In the genomic region with DNA sequence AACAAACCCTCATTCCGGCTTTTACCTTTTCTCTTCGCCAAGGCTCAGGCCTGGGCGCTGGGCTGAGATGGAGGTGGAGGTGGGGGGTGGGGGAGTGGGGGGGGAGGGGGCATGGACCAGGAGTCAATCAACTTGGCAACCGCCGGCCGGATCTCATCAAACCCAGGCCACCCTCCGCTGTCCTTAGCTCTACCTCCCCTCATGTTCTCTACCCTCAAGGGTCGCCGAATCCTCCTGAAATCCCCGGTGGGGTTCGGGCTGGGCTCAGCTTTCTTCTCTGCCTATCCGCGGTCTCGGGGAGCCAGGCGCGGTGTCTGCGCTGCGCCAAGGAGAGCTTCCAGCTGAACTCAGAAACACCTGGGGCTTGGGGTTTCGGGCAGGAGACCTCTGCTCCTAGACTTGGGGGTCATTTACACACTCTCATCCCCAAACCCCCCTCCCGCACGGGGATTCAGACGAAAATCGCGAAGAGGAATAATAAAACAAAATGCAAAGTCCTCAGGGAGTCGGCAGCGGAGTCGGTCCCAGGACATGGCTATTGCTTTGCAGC, we compare ENCODE assay signal across 17 cellular contexts. TPM values are rescaled to one million over a fixed set of nuclear protein-coding genes. Genes with fewer than 3 reads are reported as not detected.
DNase-seq lines count a peak whose midpoint lies in the region; ATAC-seq and TF ChIP-seq lines count a peak whose summit lies in the region.
"Had no signal": no experiment of that assay in that cellular context is flagged by ENCODE, and none has a peak within 500 bp of the region (broad histone marks: within the 10 kb centered on the region; RNA-seq: fewer than 3 reads in every experiment).

No MANE protein-coding gene starts in this region.

- POLR2A ChIA-PET in WTC11 (lab: Charles Lee) = interaction anchor here (1.0 to 5.4 kb wide), 6 partner anchors 8 to 129 kb away, joined by 3 to 38 read pairs (median 6); no protein-coding TSS in a partner anchor

- H3K9me3 Mint-ChIP-seq in WTC11 = no peaks in the 10 kb centered on the region

- H3K4me1 ChIP-seq in iPS-20b (ENCODE audit: insufficient read depth, low read length) (peaks cover 25% of the 10 kb centered on the region; the same call in 1 of the 2 replicates), osteoblast (ENCODE audit: insufficient read depth, low read length) (no peaks in the 10 kb centered on the region), left lung (peaks cover 9 to 41% of the 10 kb centered on the region in 2 donors)

- H3K36me3 ChIP-seq in iPS-20b (ENCODE audit: insufficient read depth, low read depth, low read length) = no peaks in the 10 kb centered on the region
- H3K36me3 ChIP-seq in osteoblast (ENCODE audit: insufficient read depth, low read length) = no peaks in the 10 kb centered on the region
- no peaks in the 10 kb centered on the region for H3K36me3 ChIP-seq in left lung
- H3K36me3 ChIP-seq: MG63, tibial nerve had no signal

- peaks cover 14% of the 10 kb centered on the region for H3K36me3 Mint-ChIP-seq in WTC11

- H3K9ac ChIP-seq in iPS-20b (ENCODE audit: low read depth, low read length) = no peak overlapping the region

- H3K4me3 ChIP-seq in iPS-20b (ENCODE audit: low read length) (peak overlapping the region; percentile 74), osteoblast (ENCODE audit: insufficient read depth, low read length) (no peak overlapping the region), left lung (no peak overlapping the region)
- H3K4me3 ChIP-seq: MG63, tibial nerve had no signal

- H4K20me1 ChIP-seq in osteoblast (ENCODE audit: insufficient read depth, low read length) = no peaks in the 10 kb centered on the region

- intact Hi-C loops in left lung (cut with DNase I) = no loop called here

- no peak overlapping the region for H3K27ac Mint-ChIP-seq in WTC11

- no peak for ATAC-seq in WTC11
- ATAC-seq in left lung = no peak

- H3K9me3 ChIP-seq in iPS-20b (ENCODE audit: insufficient read depth, low read depth, low read length) (no peaks in the 10 kb centered on the region), osteoblast (ENCODE audit: low read depth, low read length) (no peaks in the 10 kb centered on the region), left lung (no peaks in the 10 kb centered on the region)
- H3K9me3 ChIP-seq: MG63, tibial nerve had no signal

- TF ChIP-seq CTCF in WTC11 (IDR thresholded peaks at IDR 0.05) = no peak
- no peak for TF ChIP-seq CTCF in osteoblast (IDR thresholded peaks at IDR 0.05; ENCODE audit: extremely low read depth, low read depth, low read length)
- TF ChIP-seq CTCF in left lung (IDR thresholded peaks at IDR 0.05) = no peak

- peaks cover 99% of the 10 kb centered on the region for H3K27me3 ChIP-seq in iPS-20b (ENCODE audit: insufficient read depth, low read length)
- peaks cover 82% of the 10 kb centered on the region for H3K27me3 ChIP-seq in osteoblast (ENCODE audit: insufficient read depth, low read length)
- peaks cover 91 to 100% of the 10 kb centered on the region in 2 donors for H3K27me3 ChIP-seq in left lung

- no peak overlapping the region for H2AFZ ChIP-seq in osteoblast (ENCODE audit: low read length)

- H3K4me1 Mint-ChIP-seq in WTC11 = peaks cover 73% of the 10 kb centered on the region

- H3K27me3 Mint-ChIP-seq in WTC11 (ENCODE audit: low read depth) = peaks cover 94% of the 10 kb centered on the region

- CTCF ChIA-PET in WTC11 (lab: Charles Lee) = interaction anchor here (0.8 to 8.5 kb wide), 6 partner anchors 9 to 75 kb away, joined by 3 to 104 read pairs (median 8); no protein-coding TSS in a partner anchor

- H3K79me2 ChIP-seq in osteoblast (ENCODE audit: insufficient read depth, low read length) = no peaks in the 10 kb centered on the region

- DNase-seq in NCI-H82 (lab: John Stamatoyannopoulos, UW) (peak; percentile 48), NCI-H82 treated with DMSO at 0.1 percent for 48 hours (lab: John Stamatoyannopoulos, UW; ENCODE audit: unreplicated experiment) (no peak), WTC11 (ENCODE audit: low spot score) (no peak), osteoblast (ENCODE audit: insufficient read length, low spot score, missing footprints) (peak; percentile 68), left lung (no peak), NCI-H2081 treated with DMSO at 0.1 percent for 48 hours (lab: John Stamatoyannopoulos, UW) (no peak), ACHN (no peak)
- DNase-seq: activated CD4-positive, alpha-beta T cell treated with anti-CD3 and anti-CD28 coated beads for 48 hours; activated gamma-delta T cell; MG63; NCI-H1930; stimulated activated CD4-positive, alpha-beta T cell treated with anti-CD3 and anti-CD28 coated beads, Interleukin-2, amount 100 ng/mL, for 24 hours had no signal

- H3K4me2 ChIP-seq in osteoblast (ENCODE audit: insufficient read depth, low read length) = no peak overlapping the region

- peak overlapping the region; percentile 81 for H3K4me3 Mint-ChIP-seq in WTC11

- H3K27ac ChIP-seq in iPS-20b (ENCODE audit: low read length) (no peak overlapping the region), osteoblast (ENCODE audit: low read depth, low read length) (no peak overlapping the region), left lung (no peak overlapping the region)
- H3K27ac ChIP-seq: tibial nerve had no signal

- in situ Hi-C loops in ACHN (cut with HindIII; ENCODE audit: low pct_ligation_motif_present, low pct_unique_long_range_greater_than_20kb, low sequenced_read_pairs) = no loop called here

TF ChIP-seq in WTC11, 78 proteins besides CTCF, POLR2A, EP300 and RAD21 (continues in another document):
- no peak for TF ChIP-seq CDX4 (CRISPR knock-in tag; IDR thresholded peaks at IDR 0.05; ENCODE audit: borderline replicate concordance)
- no peak for TF ChIP-seq ATF3 (CRISPR knock-in tag; conservative IDR thresholded peaks at IDR 0.05)
- TF ChIP-seq NR3C1 (CRISPR knock-in tag; conservative IDR thresholded peaks at IDR 0.05; ENCODE audit: low read depth) = no peak
- TF ChIP-seq ZNF416 (CRISPR knock-in tag; IDR thresholded peaks at IDR 0.05) = no peak
- no peak for TF ChIP-seq IRF2 (CRISPR knock-in tag; IDR thresholded peaks at IDR 0.05; ENCODE audit: borderline replicate concordance, low read depth)
- TF ChIP-seq OVOL2 (CRISPR knock-in tag; IDR thresholded peaks at IDR 0.05; ENCODE audit: borderline replicate concordance) = no peak
- TF ChIP-seq NR1H2 (CRISPR knock-in tag; IDR thresholded peaks at IDR 0.05) = no peak
- no peak for TF ChIP-seq ELF4 (CRISPR knock-in tag; IDR thresholded peaks at IDR 0.05; ENCODE audit: low read depth)
- TF ChIP-seq, protein P1, sequence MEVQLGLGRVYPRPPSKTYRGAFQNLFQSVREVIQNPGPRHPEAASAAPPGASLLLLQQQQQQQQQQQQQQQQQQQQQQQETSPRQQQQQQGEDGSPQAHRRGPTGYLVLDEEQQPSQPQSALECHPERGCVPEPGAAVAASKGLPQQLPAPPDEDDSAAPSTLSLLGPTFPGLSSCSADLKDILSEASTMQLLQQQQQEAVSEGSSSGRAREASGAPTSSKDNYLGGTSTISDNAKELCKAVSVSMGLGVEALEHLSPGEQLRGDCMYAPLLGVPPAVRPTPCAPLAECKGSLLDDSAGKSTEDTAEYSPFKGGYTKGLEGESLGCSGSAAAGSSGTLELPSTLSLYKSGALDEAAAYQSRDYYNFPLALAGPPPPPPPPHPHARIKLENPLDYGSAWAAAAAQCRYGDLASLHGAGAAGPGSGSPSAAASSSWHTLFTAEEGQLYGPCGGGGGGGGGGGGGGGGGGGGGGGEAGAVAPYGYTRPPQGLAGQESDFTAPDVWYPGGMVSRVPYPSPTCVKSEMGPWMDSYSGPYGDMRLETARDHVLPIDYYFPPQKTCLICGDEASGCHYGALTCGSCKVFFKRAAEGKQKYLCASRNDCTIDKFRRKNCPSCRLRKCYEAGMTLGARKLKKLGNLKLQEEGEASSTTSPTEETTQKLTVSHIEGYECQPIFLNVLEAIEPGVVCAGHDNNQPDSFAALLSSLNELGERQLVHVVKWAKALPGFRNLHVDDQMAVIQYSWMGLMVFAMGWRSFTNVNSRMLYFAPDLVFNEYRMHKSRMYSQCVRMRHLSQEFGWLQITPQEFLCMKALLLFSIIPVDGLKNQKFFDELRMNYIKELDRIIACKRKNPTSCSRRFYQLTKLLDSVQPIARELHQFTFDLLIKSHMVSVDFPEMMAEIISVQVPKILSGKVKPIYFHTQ (CRISPR knock-in tag; IDR thresholded peaks at IDR 0.05) = no peak
- TF ChIP-seq PRRX2 (CRISPR knock-in tag; IDR thresholded peaks at IDR 0.05) = no peak
- no peak for TF ChIP-seq NFYB (CRISPR knock-in tag; conservative IDR thresholded peaks at IDR 0.05; ENCODE audit: low read depth)
- no peak for TF ChIP-seq NR2C2 (CRISPR knock-in tag; IDR thresholded peaks at IDR 0.05)
- TF ChIP-seq FOXP4 (CRISPR knock-in tag; IDR thresholded peaks at IDR 0.05) = no peak
- no peak for TF ChIP-seq KAT7 (CRISPR knock-in tag; IDR thresholded peaks at IDR 0.05; ENCODE audit: borderline replicate concordance)
- no peak for TF ChIP-seq CREB1 (CRISPR knock-in tag; IDR thresholded peaks at IDR 0.05)
- no peak for TF ChIP-seq ZNF396 (CRISPR knock-in tag; IDR thresholded peaks at IDR 0.05; ENCODE audit: borderline replicate concordance)

RNA-seq across cellular contexts. Expression of gene ONECUT1, which starts 2.5 kb away (rescaled TPM):
- total RNA-seq in WTC11 (2021) (33.8 to 39.3 TPM (median 35.9 TPM) in 3 replicates), osteoblast (not detected in 2 replicates), left lung (not detected)
- total RNA-seq: A172; RPMI7951; T-helper 1 cell treated with Interleukin-12 subunit alpha and Interleukin-12 subunit beta and Interleukin-4 antibody, amounts not matched to agents 30 ng/mL and 1 ng/mL, for 36 hours had no signal

Comparison
In these comparisons a context has a peak if more than half of its experiments do, and no peak if none do; other contexts are left out.
1. DNase-seq: peak in NCI-H82 (single experiment) and osteoblast (single experiment); none in NCI-H82 treated with DMSO at 0.1 percent for 48 hours (single experiment), WTC11 (single experiment), left lung (0 of 2), NCI-H2081 treated with DMSO at 0.1 percent for 48 hours (single experiment) and ACHN (single experiment).
2. RNA of gene ONECUT1, which starts 2.5 kb away (total RNA-seq): 33.8 to 39.3 TPM in WTC11; not detected in left lung and not detected in osteoblast; every median in the first group is over 10 times any median in the second.